In genomic region chr1:115746021-115746690, GRCh38 we compare ENCODE assay signal across 18 cellular contexts. TPM values are rescaled to one million over a fixed set of nuclear protein-coding genes. Genes with fewer than 3 reads are reported as not detected.
DNase-seq lines count a peak whose midpoint lies in the region; TF ChIP-seq lines count a peak whose summit lies in the region.
"Had no signal": no experiment of that assay in that cellular context is flagged by ENCODE, and none has a peak within 500 bp of the region (broad histone marks: within the 10 kb centered on the region; RNA-seq: fewer than 3 reads in every experiment).

No MANE protein-coding gene starts in this region.

- no peak overlapping the region for H2BK12ac ChIP-seq in trophoblast cell (ENCODE audit: low read length)

- no peak overlapping the region for H3K4me3 ChIP-seq in mammary epithelial cell (replicated peaks in 1 of 3; ENCODE audit: insufficient read depth in 1 of 3, low read depth in 2 of 3, low read length in 3 of 3)
- H3K4me3 ChIP-seq in breast epithelium = no peak overlapping the region
- H3K4me3 ChIP-seq in epithelial cell of esophagus (ENCODE audit: low read length) = no peak overlapping the region
- no peak overlapping the region for H3K4me3 ChIP-seq in trophoblast cell (ENCODE audit: low read depth, low read length)
- H3K4me3 ChIP-seq: A549 had no signal

- H3K79me1 ChIP-seq in trophoblast cell (ENCODE audit: low read length) = no peaks in the 10 kb centered on the region

- CTCF ChIA-PET in mammary epithelial cell (lab: Charles Lee; ENCODE audit: low non-redundant PET) = no interaction called here

- no peak overlapping the region for H2BK5ac ChIP-seq in trophoblast cell (ENCODE audit: low read depth, low read length, poor library complexity)

- H3K9me3 ChIP-seq in mammary epithelial cell (replicated peaks; ENCODE audit: insufficient read depth, low read length) (no peaks in the 10 kb centered on the region), breast epithelium (no peaks in the 10 kb centered on the region), trophoblast cell (ENCODE audit: insufficient read depth, low read depth, low read length) (no peaks in the 10 kb centered on the region)
- H3K9me3 ChIP-seq: A549 had no signal

- H3K18ac ChIP-seq in trophoblast cell (ENCODE audit: low read length) = no peak overlapping the region

- H4K8ac ChIP-seq in trophoblast cell (ENCODE audit: low read depth, low read length) = no peak overlapping the region

- no peak for TF ChIP-seq CTCF in mammary epithelial cell (conservative IDR thresholded peaks at IDR 0.05 in 1 of 2, IDR thresholded peaks at IDR 0.05 in 1 of 2; ENCODE audit: extremely low read depth in 1 of 2, insufficient read depth in 1 of 2, low read depth in 1 of 2, low read length in 2 of 2)
- TF ChIP-seq CTCF in breast epithelium (IDR thresholded peaks at IDR 0.05) = no peak
- TF ChIP-seq CTCF in epithelial cell of esophagus (IDR thresholded peaks at IDR 0.05; ENCODE audit: insufficient read depth, low read depth, low read length, missing control alignments) = no peak

- H4K20me1 ChIP-seq in mammary epithelial cell (ENCODE audit: insufficient read depth, low read length) = no peaks in the 10 kb centered on the region

- H2AFZ ChIP-seq in mammary epithelial cell (ENCODE audit: low read depth, low read length) = no peak overlapping the region
- H2AFZ ChIP-seq in trophoblast cell (ENCODE audit: insufficient read depth, low read length, poor library complexity) = no peak overlapping the region

- no peak overlapping the region for H3K4ac ChIP-seq in trophoblast cell (ENCODE audit: low read depth, low read length)

- 56% methylated on average over 5 of the region's 5 CpGs for WGBS in mammary epithelial cell (ENCODE audit: low coverage, missing lambda C conversion rate)
- no CpG with 5 or more reads among the region's 5 CpGs for WGBS in trophoblast cell (ENCODE audit: extremely low coverage, insufficient coverage, insufficient read length)

- dilution Hi-C loops in mammary epithelial cell (cut with HindIII; ENCODE audit: low sequenced_read_pairs) = no loop called here

- H3K27ac ChIP-seq in mammary epithelial cell (ENCODE audit: insufficient read depth, low read depth, low read length) (no peak overlapping the region), breast epithelium (no peak overlapping the region), trophoblast cell (ENCODE audit: low read depth, low read length) (no peak overlapping the region)
- H3K27ac ChIP-seq: 22Rv1, A549, C4-2B had no signal

- BruUV-seq in mammary epithelial cell (replicated peaks; lab: Mats Ljungman, UMichigan) = no TSS peak

- no peak overlapping the region for H3K14ac ChIP-seq in trophoblast cell (ENCODE audit: low read length)

- in situ Hi-C loops in mammary epithelial cell (cut with MboI; ENCODE audit: low sequenced_read_pairs in 2 of 2) = no loop called here

- peaks cover 5% of the 10 kb centered on the region for H3K4me1 ChIP-seq in mammary epithelial cell (ENCODE audit: insufficient read depth, low read length)
- H3K4me1 ChIP-seq in breast epithelium = no peaks in the 10 kb centered on the region
- H3K4me1 ChIP-seq in trophoblast cell (ENCODE audit: control insufficient read depth in 1 of 2, insufficient read depth in 2 of 2, low read length in 2 of 2) = peaks cover 0 to 7% of the 10 kb centered on the region in 2 experiments
- H3K4me1 ChIP-seq: A549 had no signal

- H4K91ac ChIP-seq in trophoblast cell (ENCODE audit: low read depth, low read length) = no peak overlapping the region

- DNase-seq in mammary epithelial cell (peak; percentile 74), breast epithelium (ENCODE audit: low spot score in 2 of 2) (no peak), epithelial cell of esophagus (ENCODE audit: low read depth) (peak; percentile 80), trophoblast cell (peak; percentile 39 to 82), T-helper 1 cell (no peak)
- no peak for DNase-seq in NK-92 treated with Interleukin-12 subunit alpha and Interleukin-12 subunit beta, amount 100 ng/mL, for 24 hours (lab: John Stamatoyannopoulos, UW)
- DNase-seq in activated effector memory CD4-positive, alpha-beta T cell treated with Interleukin-2 at 50 U/mL for 16 hours = no peak
- DNase-seq: AML-193; CD4-positive, alpha-beta T cell; DMS153; DMS79; GDM1; H9 had no signal

- H3K23ac ChIP-seq in trophoblast cell (ENCODE audit: low read length) = no peak overlapping the region

- no peak for TF ChIP-seq POLR2A in breast epithelium (IDR thresholded peaks at IDR 0.05)

- no peaks in the 10 kb centered on the region for H3K36me3 ChIP-seq in mammary epithelial cell (ENCODE audit: insufficient read depth, low read length)
- no peaks in the 10 kb centered on the region for H3K36me3 ChIP-seq in breast epithelium
- no peaks in the 10 kb centered on the region for H3K36me3 ChIP-seq in trophoblast cell (ENCODE audit: control insufficient read depth in 1 of 2, insufficient read depth in 2 of 2, low read length in 2 of 2)

- intact Hi-C loops in mammary epithelial cell (cut with micrococcal nuclease) (no loop called here), breast epithelium (cut with DNase I; ENCODE audit: low total_unique reads) (no loop called here)

- H3K79me2 ChIP-seq in mammary epithelial cell (ENCODE audit: insufficient read depth, low read length) (no peaks in the 10 kb centered on the region), trophoblast cell (ENCODE audit: control insufficient read depth, insufficient read depth, low read length, poor library complexity) (no peaks in the 10 kb centered on the region)

- H3K27me3 ChIP-seq in mammary epithelial cell (ENCODE audit: insufficient read depth, low read length) = no peaks in the 10 kb centered on the region
- H3K27me3 ChIP-seq in breast epithelium = no peaks in the 10 kb centered on the region
- no peaks in the 10 kb centered on the region for H3K27me3 ChIP-seq in trophoblast cell (ENCODE audit: insufficient read depth, low read length)

- no peak overlapping the region for H2AK5ac ChIP-seq in trophoblast cell (ENCODE audit: low read length)

- H4K12ac ChIP-seq in trophoblast cell (ENCODE audit: low read depth, low read length) = no peak overlapping the region

- H3K4me2 ChIP-seq in mammary epithelial cell (ENCODE audit: insufficient read depth, low read depth, low read length) (no peak overlapping the region), trophoblast cell (ENCODE audit: low read length) (no peak overlapping the region)
- H3K4me2 ChIP-seq: A549 had no signal

- no peak overlapping the region for H2BK120ac ChIP-seq in trophoblast cell (ENCODE audit: insufficient read depth, low read length, poor library complexity)

- H3K9ac ChIP-seq in mammary epithelial cell (ENCODE audit: insufficient read depth, low read length) (no peak overlapping the region), trophoblast cell (ENCODE audit: low read length) (no peak overlapping the region)

RNA-seq across cellular contexts. Expression of gene CASQ2, which starts 22.4 kb away (rescaled TPM):
- not detected for total RNA-seq in mammary epithelial cell
- polyA plus RNA-seq in mammary epithelial cell = not detected
- not detected for polyA minus RNA-seq in mammary epithelial cell
- 1 to 10 TPM; 2.1 to 3.3 (median 2.6) TPM for total RNA-seq in breast epithelium
- 4.9 TPM in 2 replicates for polyA plus RNA-seq in trophoblast cell (2013)
- total RNA-seq: CD4-positive, alpha-beta T cell; H1; H9 had no signal
- polyA plus RNA-seq: A549, BJ, H1 had no signal

Comparison
In these comparisons a context has a peak if more than half of its experiments do, and no peak if none do; other contexts are left out.
1. DNase-seq: peak in mammary epithelial cell (single experiment), epithelial cell of esophagus (single experiment) and trophoblast cell (2 of 2); none in breast epithelium (0 of 2), NK-92 treated with Interleukin-12 subunit alpha and Interleukin-12 subunit beta, amount 100 ng/mL, for 24 hours (single experiment), T-helper 1 cell (0 of 5) and activated effector memory CD4-positive, alpha-beta T cell treated with Interleukin-2 at 50 U/mL for 16 hours (single experiment).